In the genomic region with DNA sequence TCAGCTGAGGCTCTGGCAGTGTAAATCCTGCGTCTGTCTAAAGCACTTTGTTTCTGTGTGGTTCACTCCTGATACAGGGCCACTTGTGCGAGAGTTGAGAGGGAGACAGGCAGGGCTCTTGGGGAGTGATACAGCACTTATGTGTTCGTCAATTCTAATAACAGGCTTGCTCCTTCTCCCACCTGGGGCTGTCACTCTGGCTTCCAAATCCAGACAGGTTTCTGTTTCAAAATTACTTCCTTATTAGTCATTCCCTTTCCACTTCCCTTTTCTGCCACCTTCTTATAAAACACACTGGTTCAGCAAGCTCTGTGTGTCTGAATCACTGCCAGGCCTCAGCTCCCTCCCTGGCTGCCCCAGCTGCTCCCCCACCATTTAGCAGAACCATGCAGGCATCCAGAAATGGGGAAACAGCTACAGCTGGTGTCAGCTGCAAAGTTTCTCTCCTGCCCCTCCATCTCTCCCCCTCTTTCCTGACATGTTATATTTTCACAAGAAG, we compare ENCODE assay signal across 8 cellular contexts. TPM values are rescaled to one million over a fixed set of nuclear protein-coding genes. Genes with fewer than 3 reads are reported as not detected.
DNase-seq lines count a peak whose midpoint lies in the region; ATAC-seq and TF ChIP-seq lines count a peak whose summit lies in the region.

No MANE protein-coding gene starts in this region.

- intact Hi-C loops in dendritic cell treated with granulocyte-macrophage colony-stimulating factor and Interleukin-4, amounts not matched to agents 40 ng/mL and 50 ng/mL, for 4 days (cut with micrococcal nuclease): loop anchor here (1.0 to 2.0 kb wide), 4 partner anchors 11 to 59 kb away; a partner anchor contains a TSS
- intact Hi-C loops in aorta (cut with DNase I): no loop called here

- H3K27me3 Mint-ChIP-seq in dendritic cell treated with granulocyte-macrophage colony-stimulating factor and Interleukin-4, amounts not matched to agents 40 ng/mL and 50 ng/mL, for 4 days: no peaks in the 10 kb centered on the region
- H3K27me3 Mint-ChIP-seq in nephron progenitor cell (ENCODE audit: low read depth, poor library complexity): no peaks in the 10 kb centered on the region

- no peak for TF ChIP-seq CTCF in nephron progenitor cell (IDR thresholded peaks at IDR 0.05)

- H3K27ac Mint-ChIP-seq in dendritic cell treated with granulocyte-macrophage colony-stimulating factor and Interleukin-4, amounts not matched to agents 40 ng/mL and 50 ng/mL, for 4 days: peak overlapping the region; percentile 91
- H3K27ac Mint-ChIP-seq in nephron progenitor cell: no peak overlapping the region

- DNase-seq in EL (peak; percentile 41), HPDE6-E6E7 (ENCODE audit: extremely low spot score) (peak; percentile 95), NOMO-1 treated with dmso at 0.1 percent for 144 hours (lab: John Stamatoyannopoulos, UW; ENCODE audit: unreplicated experiment) (peak; percentile 92), mucosa of gallbladder (ENCODE audit: low spot score) (peak; percentile 71), aorta (peak in 1 of 2 donors; percentile 88), nephron progenitor cell (no peak)

- peak overlapping the region; percentile 50 for H3K4me3 Mint-ChIP-seq in dendritic cell treated with granulocyte-macrophage colony-stimulating factor and Interleukin-4, amounts not matched to agents 40 ng/mL and 50 ng/mL, for 4 days
- no peak overlapping the region for H3K4me3 Mint-ChIP-seq in nephron progenitor cell

- no peaks in the 10 kb centered on the region for H3K27me3 ChIP-seq in aorta (ENCODE audit: control insufficient read depth in 1 of 2, insufficient read depth in 2 of 2, low read length in 1 of 2)

- peak; percentile 81 for ATAC-seq in GM21423 (IDR thresholded peaks at IDR 0.05; ENCODE audit: unreplicated experiment)
- peak; percentile 73 for ATAC-seq in aorta (ENCODE audit: low FRiP score)

- no peaks in the 10 kb centered on the region for H3K9me3 ChIP-seq in aorta (ENCODE audit: control insufficient read depth, low read length)

- no peaks in the 10 kb centered on the region for H3K4me1 ChIP-seq in aorta (ENCODE audit: control insufficient read depth in 1 of 2, insufficient read depth in 2 of 2, low read length in 2 of 2)

- no peaks in the 10 kb centered on the region for H3K9me3 Mint-ChIP-seq in dendritic cell treated with granulocyte-macrophage colony-stimulating factor and Interleukin-4, amounts not matched to agents 40 ng/mL and 50 ng/mL, for 4 days
- peaks cover 2% of the 10 kb centered on the region for H3K9me3 Mint-ChIP-seq in nephron progenitor cell

- H3K4me3 ChIP-seq in aorta (ENCODE audit: low read length in 2 of 2): no peak overlapping the region

- no peaks in the 10 kb centered on the region for H3K36me3 ChIP-seq in aorta (ENCODE audit: control insufficient read depth in 1 of 2, insufficient read depth in 2 of 2, low read length in 1 of 2)

- peak overlapping the region; percentile 58 to 70 for H3K27ac ChIP-seq in aorta (ENCODE audit: low read depth in 1 of 2, low read length in 2 of 2)

- 7% methylated on average over 3 of the region's 3 CpGs for WGBS in aorta, 2 donors

- peaks cover 68% of the 10 kb centered on the region for H3K4me1 Mint-ChIP-seq in dendritic cell treated with granulocyte-macrophage colony-stimulating factor and Interleukin-4, amounts not matched to agents 40 ng/mL and 50 ng/mL, for 4 days (ENCODE audit: low read depth)
- peaks cover 16% of the 10 kb centered on the region for H3K4me1 Mint-ChIP-seq in nephron progenitor cell

- H3K36me3 Mint-ChIP-seq in dendritic cell treated with granulocyte-macrophage colony-stimulating factor and Interleukin-4, amounts not matched to agents 40 ng/mL and 50 ng/mL, for 4 days (ENCODE audit: low read depth): no peaks in the 10 kb centered on the region
- no peaks in the 10 kb centered on the region for H3K36me3 Mint-ChIP-seq in nephron progenitor cell (ENCODE audit: low read depth)

RNA-seq across cellular contexts. Expression of a gene that starts 58.5 kb away (rescaled TPM):
- total RNA-seq in mucosa of gallbladder: 32.8 TPM
- total RNA-seq in aorta: 10 to 100 TPM; 15.3 to 21.1 TPM
- 1 to 10 TPM; 4.8 to 7.0 TPM for polyA plus RNA-seq in aorta
